In the genomic region with DNA sequence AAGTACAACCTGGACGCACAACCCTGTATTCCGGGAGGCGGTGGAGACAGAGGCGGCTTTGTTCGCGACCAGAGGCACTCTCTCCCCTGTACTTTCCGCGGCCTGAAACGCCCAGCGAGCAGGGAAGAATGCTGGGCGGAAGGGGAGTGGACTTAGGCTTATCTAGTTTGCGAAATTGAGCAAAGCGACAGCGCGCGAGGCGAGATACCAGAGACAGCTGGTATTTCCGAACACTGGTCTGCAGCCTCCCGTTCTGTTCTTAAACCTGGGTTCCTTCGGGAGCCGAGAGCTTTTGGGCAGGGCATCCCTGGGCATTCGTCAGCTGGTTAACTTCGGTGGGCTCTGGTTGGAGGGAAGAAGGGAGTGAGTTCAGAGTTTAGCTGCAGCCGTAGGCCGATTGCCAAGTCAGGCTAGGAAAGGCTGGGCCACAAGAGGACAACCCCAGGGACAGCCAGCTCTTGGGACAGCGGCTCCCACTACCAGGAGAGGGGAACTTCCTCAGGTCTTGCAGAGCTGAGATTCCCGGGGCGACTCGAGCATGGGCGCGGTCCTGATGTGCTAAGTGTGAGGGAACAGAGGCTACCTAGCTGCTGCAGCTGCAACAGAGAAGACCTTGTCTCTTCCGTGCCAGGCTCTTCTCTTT, we compare ENCODE assay signal across 1 cellular context.
TF ChIP-seq lines count a peak whose summit lies in the region.

No MANE protein-coding gene starts in this region.

TF ChIP-seq in HepG2, 621 proteins besides CTCF, POLR2A, EP300 and RAD21 (continued from another document and continues in another):
- TF ChIP-seq, protein P1, sequence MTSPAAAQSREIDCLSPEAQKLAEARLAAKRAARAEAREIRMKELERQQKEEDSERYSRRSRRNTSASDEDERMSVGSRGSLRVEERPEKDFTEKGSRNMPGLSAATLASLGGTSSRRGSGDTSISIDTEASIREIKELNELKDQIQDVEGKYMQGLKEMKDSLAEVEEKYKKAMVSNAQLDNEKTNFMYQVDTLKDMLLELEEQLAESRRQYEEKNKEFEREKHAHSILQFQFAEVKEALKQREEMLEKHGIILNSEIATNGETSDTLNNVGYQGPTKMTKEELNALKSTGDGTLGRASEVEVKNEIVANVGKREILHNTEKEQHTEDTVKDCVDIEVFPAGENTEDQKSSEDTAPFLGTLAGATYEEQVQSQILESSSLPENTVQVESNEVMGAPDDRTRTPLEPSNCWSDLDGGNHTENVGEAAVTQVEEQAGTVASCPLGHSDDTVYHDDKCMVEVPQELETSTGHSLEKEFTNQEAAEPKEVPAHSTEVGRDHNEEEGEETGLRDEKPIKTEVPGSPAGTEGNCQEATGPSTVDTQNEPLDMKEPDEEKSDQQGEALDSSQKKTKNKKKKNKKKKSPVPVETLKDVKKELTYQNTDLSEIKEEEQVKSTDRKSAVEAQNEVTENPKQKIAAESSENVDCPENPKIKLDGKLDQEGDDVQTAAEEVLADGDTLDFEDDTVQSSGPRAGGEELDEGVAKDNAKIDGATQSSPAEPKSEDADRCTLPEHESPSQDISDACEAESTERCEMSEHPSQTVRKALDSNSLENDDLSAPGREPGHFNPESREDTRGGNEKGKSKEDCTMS (CRISPR knock-in tag; conservative IDR thresholded peaks at IDR 0.05), result no peak
- TF ChIP-seq RFX5 (IDR thresholded peaks at IDR 0.05; ENCODE audit: low read depth, low read length) (no peak), SATB2 (CRISPR knock-in tag; IDR thresholded peaks at IDR 0.05) (no peak), GLI4 (CRISPR knock-in tag; IDR thresholded peaks at IDR 0.05; ENCODE audit: borderline replicate concordance) (no peak), BCL6 (CRISPR knock-in tag; IDR thresholded peaks at IDR 0.05) (peak; percentile 97), ARID3A (IDR thresholded peaks at IDR 0.05; ENCODE audit: low read depth, low read length) (no peak), PTBP1 (IDR thresholded peaks at IDR 0.05; ENCODE audit: low read depth, low read length, poor library complexity, severe bottlenecking) (no peak), U2AF1 (optimal IDR thresholded peaks at IDR 0.05; ENCODE audit: low read depth, low read length) (no peak), ERF (CRISPR knock-in tag; IDR thresholded peaks at IDR 0.05) (no peak; the same call in 1 of the 2 replicates), SRSF1 (optimal IDR thresholded peaks at IDR 0.05; ENCODE audit: low read depth, low read length) (no peak), HOXA7 (CRISPR knock-in tag; IDR thresholded peaks at IDR 0.05) (no peak), FOSL1 (CRISPR knock-in tag; IDR thresholded peaks at IDR 0.05; ENCODE audit: borderline replicate concordance) (no peak), GZF1 (CRISPR knock-in tag; IDR thresholded peaks at IDR 0.05) (no peak), ETV5 (CRISPR knock-in tag; IDR thresholded peaks at IDR 0.05; ENCODE audit: borderline replicate concordance) (peak; percentile 94), ZFP36 (IDR thresholded peaks at IDR 0.05; ENCODE audit: borderline replicate concordance, low read depth, low read length, partially characterized antibody) (no peak), ZMYM3 (CRISPR knock-in tag; IDR thresholded peaks at IDR 0.05) (no peak), CCDC6 (CRISPR knock-in tag; IDR thresholded peaks at IDR 0.05) (no peak; the same call in none of the 2 replicates), ZFP36L2 (CRISPR knock-in tag; IDR thresholded peaks at IDR 0.05) (no peak), EZH2 (conservative IDR thresholded peaks at IDR 0.05; ENCODE audit: low read depth, low read length) (no peak), ISL2 (CRISPR knock-in tag; IDR thresholded peaks at IDR 0.05) (peak; percentile 72; the same call in 1 of the 2 replicates), TOPORS (CRISPR knock-in tag; IDR thresholded peaks at IDR 0.05) (peak; percentile 71), NBN (conservative IDR thresholded peaks at IDR 0.05) (no peak), ZNF792 (CRISPR knock-in tag; IDR thresholded peaks at IDR 0.05) (no peak), ZNF460 (CRISPR knock-in tag; IDR thresholded peaks at IDR 0.05; ENCODE audit: borderline replicate concordance) (no peak), NFE2 (CRISPR knock-in tag; IDR thresholded peaks at IDR 0.05) (no peak), BRCA1 (CRISPR knock-in tag; IDR thresholded peaks at IDR 0.05) (no peak), TBL1XR1 (IDR thresholded peaks at IDR 0.05; ENCODE audit: borderline replicate concordance, low read length, partially characterized antibody) (no peak), BHLHE40 (IDR thresholded peaks at IDR 0.05; ENCODE audit: low read length) (no peak), ZNF235 (CRISPR knock-in tag; IDR thresholded peaks at IDR 0.05; ENCODE audit: borderline replicate concordance) (no peak), ZNF225 (CRISPR knock-in tag; IDR thresholded peaks at IDR 0.05) (no peak), ZNF646 (CRISPR knock-in tag; IDR thresholded peaks at IDR 0.05) (no peak), SIN3A (IDR thresholded peaks at IDR 0.05; ENCODE audit: borderline replicate concordance, low read depth, low read length) (peak; percentile 28; the same call in 1 of the 2 replicates)
- TF ChIP-seq, protein P2, sequence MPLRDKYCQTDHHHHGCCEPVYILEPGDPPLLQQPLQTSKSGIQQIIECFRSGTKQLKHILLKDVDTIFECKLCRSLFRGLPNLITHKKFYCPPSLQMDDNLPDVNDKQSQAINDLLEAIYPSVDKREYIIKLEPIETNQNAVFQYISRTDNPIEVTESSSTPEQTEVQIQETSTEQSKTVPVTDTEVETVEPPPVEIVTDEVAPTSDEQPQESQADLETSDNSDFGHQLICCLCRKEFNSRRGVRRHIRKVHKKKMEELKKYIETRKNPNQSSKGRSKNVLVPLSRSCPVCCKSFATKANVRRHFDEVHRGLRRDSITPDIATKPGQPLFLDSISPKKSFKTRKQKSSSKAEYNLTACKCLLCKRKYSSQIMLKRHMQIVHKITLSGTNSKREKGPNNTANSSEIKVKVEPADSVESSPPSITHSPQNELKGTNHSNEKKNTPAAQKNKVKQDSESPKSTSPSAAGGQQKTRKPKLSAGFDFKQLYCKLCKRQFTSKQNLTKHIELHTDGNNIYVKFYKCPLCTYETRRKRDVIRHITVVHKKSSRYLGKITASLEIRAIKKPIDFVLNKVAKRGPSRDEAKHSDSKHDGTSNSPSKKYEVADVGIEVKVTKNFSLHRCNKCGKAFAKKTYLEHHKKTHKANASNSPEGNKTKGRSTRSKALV (CRISPR knock-in tag; IDR thresholded peaks at IDR 0.05), result peak; percentile 100
- TF ChIP-seq, protein P3, sequence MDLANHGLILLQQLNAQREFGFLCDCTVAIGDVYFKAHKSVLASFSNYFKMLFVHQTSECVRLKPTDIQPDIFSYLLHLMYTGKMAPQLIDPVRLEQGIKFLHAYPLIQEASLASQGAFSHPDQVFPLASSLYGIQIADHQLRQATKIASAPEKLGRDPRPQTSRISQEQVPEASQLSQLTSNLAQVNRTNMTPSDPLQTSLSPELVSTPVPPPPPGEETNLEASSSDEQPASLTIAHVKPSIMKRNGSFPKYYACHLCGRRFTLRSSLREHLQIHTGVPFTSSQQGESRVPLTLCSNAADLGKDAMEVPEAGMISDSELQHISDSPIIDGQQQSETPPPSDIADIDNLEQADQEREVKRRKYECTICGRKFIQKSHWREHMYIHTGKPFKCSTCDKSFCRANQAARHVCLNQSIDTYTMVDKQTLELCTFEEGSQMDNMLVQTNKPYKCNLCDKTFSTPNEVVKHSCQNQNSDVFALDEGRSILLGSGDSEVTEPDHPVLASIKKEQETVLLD (CRISPR knock-in tag; IDR thresholded peaks at IDR 0.05; ENCODE audit: low read depth), result no peak
- TF ChIP-seq, protein P4, sequence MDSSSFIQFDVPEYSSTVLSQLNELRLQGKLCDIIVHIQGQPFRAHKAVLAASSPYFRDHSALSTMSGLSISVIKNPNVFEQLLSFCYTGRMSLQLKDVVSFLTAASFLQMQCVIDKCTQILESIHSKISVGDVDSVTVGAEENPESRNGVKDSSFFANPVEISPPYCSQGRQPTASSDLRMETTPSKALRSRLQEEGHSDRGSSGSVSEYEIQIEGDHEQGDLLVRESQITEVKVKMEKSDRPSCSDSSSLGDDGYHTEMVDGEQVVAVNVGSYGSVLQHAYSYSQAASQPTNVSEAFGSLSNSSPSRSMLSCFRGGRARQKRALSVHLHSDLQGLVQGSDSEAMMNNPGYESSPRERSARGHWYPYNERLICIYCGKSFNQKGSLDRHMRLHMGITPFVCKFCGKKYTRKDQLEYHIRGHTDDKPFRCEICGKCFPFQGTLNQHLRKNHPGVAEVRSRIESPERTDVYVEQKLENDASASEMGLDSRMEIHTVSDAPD (CRISPR knock-in tag; IDR thresholded peaks at IDR 0.05), result peak; percentile 66; the same call in 1 of the 2 replicates
- TF ChIP-seq, protein P5, sequence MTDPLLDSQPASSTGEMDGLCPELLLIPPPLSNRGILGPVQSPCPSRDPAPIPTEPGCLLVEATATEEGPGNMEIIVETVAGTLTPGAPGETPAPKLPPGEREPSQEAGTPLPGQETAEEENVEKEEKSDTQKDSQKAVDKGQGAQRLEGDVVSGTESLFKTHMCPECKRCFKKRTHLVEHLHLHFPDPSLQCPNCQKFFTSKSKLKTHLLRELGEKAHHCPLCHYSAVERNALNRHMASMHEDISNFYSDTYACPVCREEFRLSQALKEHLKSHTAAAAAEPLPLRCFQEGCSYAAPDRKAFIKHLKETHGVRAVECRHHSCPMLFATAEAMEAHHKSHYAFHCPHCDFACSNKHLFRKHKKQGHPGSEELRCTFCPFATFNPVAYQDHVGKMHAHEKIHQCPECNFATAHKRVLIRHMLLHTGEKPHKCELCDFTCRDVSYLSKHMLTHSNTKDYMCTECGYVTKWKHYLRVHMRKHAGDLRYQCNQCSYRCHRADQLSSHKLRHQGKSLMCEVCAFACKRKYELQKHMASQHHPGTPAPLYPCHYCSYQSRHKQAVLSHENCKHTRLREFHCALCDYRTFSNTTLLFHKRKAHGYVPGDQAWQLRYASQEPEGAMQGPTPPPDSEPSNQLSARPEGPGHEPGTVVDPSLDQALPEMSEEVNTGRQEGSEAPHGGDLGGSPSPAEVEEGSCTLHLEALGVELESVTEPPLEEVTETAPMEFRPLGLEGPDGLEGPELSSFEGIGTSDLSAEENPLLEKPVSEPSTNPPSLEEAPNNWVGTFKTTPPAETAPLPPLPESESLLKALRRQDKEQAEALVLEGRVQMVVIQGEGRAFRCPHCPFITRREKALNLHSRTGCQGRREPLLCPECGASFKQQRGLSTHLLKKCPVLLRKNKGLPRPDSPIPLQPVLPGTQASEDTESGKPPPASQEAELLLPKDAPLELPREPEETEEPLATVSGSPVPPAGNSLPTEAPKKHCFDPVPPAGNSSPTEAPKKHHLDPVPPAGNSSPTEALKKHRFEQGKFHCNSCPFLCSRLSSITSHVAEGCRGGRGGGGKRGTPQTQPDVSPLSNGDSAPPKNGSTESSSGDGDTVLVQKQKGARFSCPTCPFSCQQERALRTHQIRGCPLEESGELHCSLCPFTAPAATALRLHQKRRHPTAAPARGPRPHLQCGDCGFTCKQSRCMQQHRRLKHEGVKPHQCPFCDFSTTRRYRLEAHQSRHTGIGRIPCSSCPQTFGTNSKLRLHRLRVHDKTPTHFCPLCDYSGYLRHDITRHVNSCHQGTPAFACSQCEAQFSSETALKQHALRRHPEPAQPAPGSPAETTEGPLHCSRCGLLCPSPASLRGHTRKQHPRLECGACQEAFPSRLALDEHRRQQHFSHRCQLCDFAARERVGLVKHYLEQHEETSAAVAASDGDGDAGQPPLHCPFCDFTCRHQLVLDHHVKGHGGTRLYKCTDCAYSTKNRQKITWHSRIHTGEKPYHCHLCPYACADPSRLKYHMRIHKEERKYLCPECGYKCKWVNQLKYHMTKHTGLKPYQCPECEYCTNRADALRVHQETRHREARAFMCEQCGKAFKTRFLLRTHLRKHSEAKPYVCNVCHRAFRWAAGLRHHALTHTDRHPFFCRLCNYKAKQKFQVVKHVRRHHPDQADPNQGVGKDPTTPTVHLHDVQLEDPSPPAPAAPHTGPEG (CRISPR knock-in tag; IDR thresholded peaks at IDR 0.05), result no peak
